21 cellular contexts compared by ENCODE assay signal in genomic region chr7:115299379-115300038, GRCh38.
DNase-seq lines count a peak whose midpoint lies in the region; ATAC-seq, FAIRE-seq and TF ChIP-seq lines count a peak whose summit lies in the region.
"Had no signal": no experiment of that assay in that cellular context is flagged by ENCODE, and none has a peak within 500 bp of the region (broad histone marks: within the 10 kb centered on the region; RNA-seq: fewer than 3 reads in every experiment).

No MANE protein-coding gene starts in this region.

- H3K27me3 Mint-ChIP-seq in astrocyte (ENCODE audit: low read depth, unreplicated experiment): peaks cover 3% of the 10 kb centered on the region
- H3K27me3 Mint-ChIP-seq: dendritic cell treated with granulocyte-macrophage colony-stimulating factor and Interleukin-4, amounts not matched to agents 40 ng/mL and 50 ng/mL, for 4 days had no signal

- H3K36me3 Mint-ChIP-seq in astrocyte (ENCODE audit: low read depth, unreplicated experiment): no peaks in the 10 kb centered on the region
- H3K36me3 Mint-ChIP-seq: memory B cell had no signal

- peak overlapping the region; percentile 77 for H3K27ac ChIP-seq in HUES48 (ENCODE audit: low read depth, low read length)
- H3K27ac ChIP-seq in astrocyte (ENCODE audit: low read depth, low read length): no peak overlapping the region
- H3K27ac ChIP-seq in ascending aorta: no peak overlapping the region
- H3K27ac ChIP-seq: HL-60 had no signal

- DNase-seq in astrocyte (ENCODE audit: low read depth): peak; percentile 1
- no peak for DNase-seq in left colon
- DNase-seq in ascending aorta (ENCODE audit: low spot score in 2 of 2): no peak
- DNase-seq in BE2C: no peak
- DNase-seq: activated CD4-positive, alpha-beta T cell treated with anti-CD3 and anti-CD28 coated beads, Interleukin-2, amount 50 U/mL, for 48 hours; activated effector memory CD4-positive, alpha-beta T cell treated with anti-CD3 and anti-CD28 coated beads, Interleukin-2, amount 50 U/mL, for 16 hours; Caco-2; NCI-H1417 treated with DMSO at 0.1 percent for 48 hours; NCI-H2171 treated with DMSO at 0.1 percent for 48 hours; NCI-H748 treated with DMSO at 0.1 percent for 48 hours; nephron progenitor cell; OCI-M1; Right ventricle myocardium superior; stimulated activated CD4-positive, alpha-beta T cell treated with anti-CD3 and anti-CD28 coated beads, Interleukin-2, amount 100 ng/mL, for 24 hours; stimulated activated naive CD4-positive, alpha-beta T cell had no signal

- H3K9me3 ChIP-seq in HUES48 (ENCODE audit: control insufficient read depth, insufficient read depth, low read length) (no peaks in the 10 kb centered on the region), astrocyte (ENCODE audit: insufficient read depth, low read depth, low read length) (no peaks in the 10 kb centered on the region), ascending aorta (no peaks in the 10 kb centered on the region), BE2C (no peaks in the 10 kb centered on the region)
- H3K9me3 ChIP-seq: Caco-2 had no signal

- no peaks in the 10 kb centered on the region for H3K79me2 ChIP-seq in astrocyte (ENCODE audit: insufficient read depth, low read length)

- no peaks in the 10 kb centered on the region for H3K36me3 ChIP-seq in HUES48 (ENCODE audit: control insufficient read depth, insufficient read depth, low read length)
- no peaks in the 10 kb centered on the region for H3K36me3 ChIP-seq in astrocyte (ENCODE audit: insufficient read depth, low read length)
- H3K36me3 ChIP-seq in ascending aorta: no peaks in the 10 kb centered on the region
- no peaks in the 10 kb centered on the region for H3K36me3 ChIP-seq in BE2C

- H3K9me3 Mint-ChIP-seq in astrocyte (ENCODE audit: unreplicated experiment): no peaks in the 10 kb centered on the region
- H3K9me3 Mint-ChIP-seq: nephron progenitor cell had no signal

- TF ChIP-seq CTCF in astrocyte (IDR thresholded peaks at IDR 0.05; ENCODE audit: insufficient read depth, low read depth, low read length): no peak
- TF ChIP-seq CTCF in ascending aorta (IDR thresholded peaks at IDR 0.05): no peak
- TF ChIP-seq CTCF in BE2C (IDR thresholded peaks at IDR 0.05; ENCODE audit: low read depth, low read length): no peak

- no peak for FAIRE-seq in astrocyte (lab: Jason Lieb, UNC)

- H3K9ac ChIP-seq in HUES48 (ENCODE audit: low read depth, low read length) (no peak overlapping the region), astrocyte (ENCODE audit: low read length) (peak overlapping the region; percentile 2)

- H3K4me3 Mint-ChIP-seq in astrocyte (ENCODE audit: unreplicated experiment): no peak overlapping the region
- H3K4me3 Mint-ChIP-seq: dendritic cell treated with granulocyte-macrophage colony-stimulating factor and Interleukin-4, amounts not matched to agents 40 ng/mL and 50 ng/mL, for 4 days; memory B cell; nephron progenitor cell had no signal

- H3K4me3 ChIP-seq in HUES48 (ENCODE audit: low read depth, low read length) (no peak overlapping the region), astrocyte (ENCODE audit: insufficient read depth, low read depth, low read length) (no peak overlapping the region), ascending aorta (no peak overlapping the region), BE2C (ENCODE audit: low read depth, low read length) (no peak overlapping the region)

- no peaks in the 10 kb centered on the region for H4K20me1 ChIP-seq in astrocyte (ENCODE audit: insufficient read depth, low read length)

- peak overlapping the region; percentile 33 for H2AFZ ChIP-seq in astrocyte (ENCODE audit: low read depth, low read length)

- H3K4me1 ChIP-seq in HUES48 (ENCODE audit: control insufficient read depth, insufficient read depth, low read length): peaks cover 10% of the 10 kb centered on the region
- H3K4me1 ChIP-seq in astrocyte (ENCODE audit: insufficient read depth, low read length): peaks cover 9% of the 10 kb centered on the region
- H3K4me1 ChIP-seq in ascending aorta: no peaks in the 10 kb centered on the region
- peaks cover 3% of the 10 kb centered on the region for H3K4me1 ChIP-seq in BE2C
- H3K4me1 ChIP-seq: Caco-2 had no signal

- H3K27me3 ChIP-seq in HUES48 (ENCODE audit: control insufficient read depth, insufficient read depth, low read length) (peaks cover 39% of the 10 kb centered on the region), astrocyte (ENCODE audit: insufficient read depth, low read length) (no peaks in the 10 kb centered on the region), ascending aorta (no peaks in the 10 kb centered on the region), BE2C (no peaks in the 10 kb centered on the region)

- no peak overlapping the region for H3K4me2 ChIP-seq in astrocyte (ENCODE audit: low read length)

- H3K27ac Mint-ChIP-seq in astrocyte (ENCODE audit: unreplicated experiment): peak overlapping the region; percentile 69
- H3K27ac Mint-ChIP-seq: dendritic cell treated with granulocyte-macrophage colony-stimulating factor and Interleukin-4, amounts not matched to agents 40 ng/mL and 50 ng/mL, for 4 days; memory B cell; nephron progenitor cell had no signal

- intact Hi-C loops in left colon (cut with DNase I, micrococcal nuclease) (no loop called here), ascending aorta (cut with DNase I) (no loop called here)

- ATAC-seq in left colon (peak; percentile 43), GM19351 (IDR thresholded peaks at IDR 0.05; ENCODE audit: unreplicated experiment) (no peak), HG02970 (IDR thresholded peaks at IDR 0.05; ENCODE audit: low FRiP score, unreplicated experiment) (no peak)

- H3K4me1 Mint-ChIP-seq in astrocyte (ENCODE audit: low read depth, unreplicated experiment): peaks cover 7% of the 10 kb centered on the region
- H3K4me1 Mint-ChIP-seq: memory B cell had no signal
